19 cellular contexts compared by ENCODE assay signal in the genomic region with DNA sequence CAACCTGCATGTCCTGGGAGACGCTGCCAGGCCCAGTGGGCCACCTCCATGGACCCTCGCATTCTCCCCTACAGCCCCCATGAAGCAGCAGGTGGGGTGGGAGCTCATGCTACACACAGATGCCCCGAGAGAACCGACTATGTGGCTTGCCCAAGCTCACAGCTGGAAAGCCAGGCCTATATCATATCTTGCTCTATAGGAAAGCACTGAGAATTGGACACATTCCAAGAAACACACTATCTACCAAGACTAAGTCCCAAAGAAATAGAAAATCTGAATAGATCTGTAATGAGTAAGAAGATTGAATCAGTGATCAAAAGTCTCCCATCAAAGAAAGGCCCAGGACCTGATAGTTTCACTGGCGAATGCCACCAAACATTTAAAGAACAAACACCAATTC. TPM values are rescaled to one million over a fixed set of nuclear protein-coding genes. Genes with fewer than 3 reads are reported as not detected.
DNase-seq lines count a peak whose midpoint lies in the region; ATAC-seq, FAIRE-seq and TF ChIP-seq lines count a peak whose summit lies in the region.
"Had no signal": no experiment of that assay in that cellular context is flagged by ENCODE, and none has a peak within 500 bp of the region (broad histone marks: within the 10 kb centered on the region; RNA-seq: fewer than 3 reads in every experiment).

No MANE protein-coding gene starts in this region.

- peaks cover 17% of the 10 kb centered on the region for H3K4me1 Mint-ChIP-seq in nephron
- H3K4me1 Mint-ChIP-seq: CD4-positive, CD25-positive, alpha-beta regulatory T cell; H9 had no signal

- ATAC-seq in gastrocnemius medialis: no peak

- peaks cover 0 to 3% (median 0%) of the 10 kb centered on the region in 3 donors for H3K9me3 ChIP-seq in gastrocnemius medialis

- H3K27ac ChIP-seq in gastrocnemius medialis: no peak overlapping the region
- H3K27ac ChIP-seq: 22Rv1; BLaER1 treated with 17β-estradiol and CSF1 and Interleukin-3, amounts not matched to agents 10 nM and 100 nM had no signal

- intact Hi-C loops in gastrocnemius medialis (cut with DNase I; ENCODE audit: low total_unique reads): no loop called here

- peak; percentile 28 for FAIRE-seq in bronchial epithelial cell (lab: Jason Lieb, UNC)
- FAIRE-seq: G401.6, GM12891 had no signal

- peaks cover 4% of the 10 kb centered on the region for H3K27me3 Mint-ChIP-seq in nephron (ENCODE audit: low read depth)

- no peaks in the 10 kb centered on the region for H3K4me1 ChIP-seq in gastrocnemius medialis

- in situ Hi-C loops in gastrocnemius medialis (cut with MboI; ENCODE audit: low sequenced_read_pairs in 4 of 4): no loop called here

- H3K27ac Mint-ChIP-seq in nephron: peak overlapping the region in 2 of 3 experiments; percentile 75 to 81
- H3K27ac Mint-ChIP-seq: CD4-positive, CD25-positive, alpha-beta regulatory T cell; H9 had no signal

- DNase-seq in DMS 273 (lab: John Stamatoyannopoulos, UW; ENCODE audit: unreplicated experiment): peak; percentile 34
- no peak for DNase-seq in DMS 273 treated with DMSO at 0.1 percent for 48 hours (lab: John Stamatoyannopoulos, UW)
- DNase-seq in OCI-M1 (lab: John Stamatoyannopoulos, UW): peak; percentile 4
- no peak for DNase-seq in bronchial epithelial cell (ENCODE audit: low read depth)
- DNase-seq in kidney tubule cell (ENCODE audit: low spot score): no peak
- DNase-seq in NCI-H2081 treated with DMSO at 0.1 percent for 48 hours (lab: John Stamatoyannopoulos, UW): no peak
- no peak for DNase-seq in gastrocnemius medialis
- DNase-seq: CD4-positive, CD25-positive, alpha-beta regulatory T cell; DMS153; DMS79 treated with DMSO at 0.1 percent for 48 hours; EL; GOT3; H9 had no signal

- H3K36me3 ChIP-seq in bronchial epithelial cell (ENCODE audit: control insufficient read depth, insufficient read depth, low read length): no peaks in the 10 kb centered on the region
- H3K36me3 ChIP-seq in gastrocnemius medialis: no peaks in the 10 kb centered on the region

- H3K4me3 ChIP-seq in bronchial epithelial cell (ENCODE audit: low read depth, low read length) (no peak overlapping the region), gastrocnemius medialis (no peak overlapping the region)
- H3K4me3 ChIP-seq: BLaER1 treated with 17β-estradiol and CSF1 and Interleukin-3, amounts not matched to agents 10 nM and 100 nM had no signal

- H3K36me3 Mint-ChIP-seq in nephron (ENCODE audit: low read depth): peaks cover 7% of the 10 kb centered on the region
- H3K36me3 Mint-ChIP-seq: CD4-positive, CD25-positive, alpha-beta regulatory T cell had no signal

- H3K9me3 Mint-ChIP-seq in nephron: peaks cover 20% of the 10 kb centered on the region

- no peak for TF ChIP-seq CTCF in bronchial epithelial cell (IDR thresholded peaks at IDR 0.05; ENCODE audit: insufficient read depth, low read length, severe bottlenecking)
- no peak for TF ChIP-seq CTCF in nephron (IDR thresholded peaks at IDR 0.05; ENCODE audit: unreplicated experiment in 3 of 3)
- TF ChIP-seq CTCF in gastrocnemius medialis (IDR thresholded peaks at IDR 0.05 in 4 of 5, conservative IDR thresholded peaks at IDR 0.05 in 1 of 5): no peak

- H3K4me3 Mint-ChIP-seq in nephron: peak overlapping the region in 1 of 3 experiments; percentile 3
- H3K4me3 Mint-ChIP-seq: CD4-positive, CD25-positive, alpha-beta regulatory T cell; H9 had no signal

- no peak for TF ChIP-seq POLR2A in gastrocnemius medialis (IDR thresholded peaks at IDR 0.05)

- H3K27me3 ChIP-seq in bronchial epithelial cell (ENCODE audit: control insufficient read depth, insufficient read depth, low read length): no peaks in the 10 kb centered on the region
- H3K27me3 ChIP-seq in gastrocnemius medialis: peaks cover 0 to 9% (median 0%) of the 10 kb centered on the region in 3 donors

RNA-seq across cellular contexts. Expression of a gene that starts 7.3 kb away (rescaled TPM):
- total RNA-seq in bronchial epithelial cell (0.51 and 0.79 TPM in 2 replicates), gastrocnemius medialis (1 to 10 TPM in 2 of 4 donors, under 1 TPM in 2; 0.10 to 1.3 (median 0.80) TPM)
- total RNA-seq: CD4-positive, CD25-positive, alpha-beta regulatory T cell had no signal

RNA-seq across cellular contexts. Expression of a gene that starts 8.0 kb away (rescaled TPM):
- total RNA-seq in bronchial epithelial cell: not detected in 2 replicates
- total RNA-seq in gastrocnemius medialis: not detected
- total RNA-seq: CD4-positive, CD25-positive, alpha-beta regulatory T cell; H9; HT-29 had no signal

RNA-seq across cellular contexts. Expression of a gene that starts 49.4 kb away (rescaled TPM):
- total RNA-seq in bronchial epithelial cell (7.9 and 9.2 TPM in 2 replicates), gastrocnemius medialis (1 to 10 TPM; 6.0 to 8.8 (median 7.5) TPM)

Comparison
In these comparisons a context has a peak if more than half of its experiments do, and no peak if none do; other contexts are left out.
1. DNase-seq: peak in DMS 273 (single experiment) and OCI-M1 (single experiment); none in DMS 273 treated with DMSO at 0.1 percent for 48 hours (single experiment), bronchial epithelial cell (single experiment), kidney tubule cell (single experiment), NCI-H2081 treated with DMSO at 0.1 percent for 48 hours (single experiment) and gastrocnemius medialis (0 of 2).